In the genomic region with DNA sequence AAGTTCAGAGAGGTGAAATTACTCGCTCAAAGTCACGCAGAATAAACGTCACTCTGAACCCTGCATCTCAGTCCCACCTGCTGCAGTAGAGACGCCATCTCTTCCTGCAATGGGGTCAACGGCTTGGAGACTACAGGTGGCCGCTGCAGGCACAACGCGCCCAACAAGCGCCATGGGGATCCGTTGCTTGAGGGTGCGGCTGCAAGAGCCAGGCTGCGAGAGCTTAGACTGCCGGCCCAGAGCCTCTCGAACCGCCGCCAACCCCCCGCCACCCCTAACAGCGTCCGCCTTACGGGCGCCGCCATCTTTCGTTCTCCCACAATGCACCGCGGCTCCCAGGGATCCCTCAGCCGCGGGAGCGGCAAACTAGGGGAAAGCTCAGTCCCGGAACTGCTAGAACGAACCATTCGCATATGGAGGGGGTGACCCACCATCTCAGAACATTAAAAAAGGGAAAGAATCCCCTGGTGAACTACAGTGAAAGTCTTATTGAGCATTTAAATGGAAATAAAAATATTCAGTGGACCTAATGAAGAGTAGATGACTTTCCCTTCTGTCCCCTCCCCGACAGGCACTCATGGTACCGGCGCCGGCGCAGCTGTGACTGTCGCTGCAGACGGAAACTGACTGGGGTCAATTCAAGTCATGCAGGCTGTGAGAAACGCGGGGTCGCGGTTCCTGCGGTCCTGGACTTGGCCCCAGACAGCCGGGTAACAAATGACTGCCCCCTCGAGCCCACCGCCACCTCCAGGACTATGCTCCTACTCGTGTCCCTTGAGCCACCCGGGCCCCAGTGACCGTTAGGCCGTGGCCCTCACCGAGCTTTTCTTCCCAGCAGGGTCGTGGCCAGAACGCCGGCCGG, we compare ENCODE assay signal across 7 cellular contexts. TPM values are rescaled to one million over a fixed set of nuclear protein-coding genes. Genes with fewer than 3 reads are reported as not detected.
A peak's percentile ranks its signal among the peaks of the same experiment; 100 is the strongest.
DNase-seq lines count a peak whose midpoint lies in the region; ATAC-seq and TF ChIP-seq lines count a peak whose summit lies in the region.

A gene (minus strand): TSS at position 316 of the 862 bp plus-strand sequence. CDS start 11 bp downstream, at position 305.
A gene (plus strand): TSS at position 636 of the 862 bp plus-strand sequence. CDS start 10 bp downstream, at position 646.

- no peaks in the 10 kb centered on the region for H3K9me3 ChIP-seq in hepatocyte (ENCODE audit: low read depth)

- peaks cover 28% of the 10 kb centered on the region for H3K79me2 ChIP-seq in hepatocyte

- H3K4me3 ChIP-seq in astrocyte of the cerebellum (ENCODE audit: low read depth, low read length) (peak within 1 kb of the TSS; percentile 63), hepatocyte (peak within 1 kb of the TSS; percentile 55)

- peak; percentile 92 for ATAC-seq in GM18511 (IDR thresholded peaks at IDR 0.05; ENCODE audit: unreplicated experiment)
- ATAC-seq in HG02981 (IDR thresholded peaks at IDR 0.05; ENCODE audit: unreplicated experiment): peak; percentile 82

- H3K4me2 ChIP-seq in hepatocyte: peak within 1 kb of the TSS; percentile 92

- peak within 1 kb of the TSS; percentile 30 for H2AFZ ChIP-seq in hepatocyte

- no peaks in the 10 kb centered on the region for H3K36me3 ChIP-seq in hepatocyte (replicated peaks; ENCODE audit: insufficient read depth, low read depth)

- DNase-seq in NCI-H2029 (lab: John Stamatoyannopoulos, UW) (peak; percentile 59), T-helper 9 cell (peak; percentile 91), astrocyte of the cerebellum (ENCODE audit: low read depth) (peak; percentile 67), hepatocyte (ENCODE audit: low spot score) (peak; percentile 94), retina (peak; percentile 99)

- peak within 1 kb of the TSS; percentile 81 for H3K27ac ChIP-seq in hepatocyte

- in situ Hi-C loops in astrocyte of the cerebellum (cut with HindIII; ENCODE audit: low sequenced_read_pairs): no loop called here

- WGBS in hepatocyte (ENCODE audit: low lambda C conversion rate, missing lambda C conversion rate): 2% methylated on average over 55 of the region's 55 CpGs

- H3K9me2 ChIP-seq in hepatocyte (replicated peaks; ENCODE audit: insufficient read depth): no peaks in the 10 kb centered on the region

- H3K27me3 ChIP-seq in hepatocyte: no peaks in the 10 kb centered on the region

- no peaks in the 10 kb centered on the region for H4K20me1 ChIP-seq in hepatocyte (ENCODE audit: insufficient read depth, poor library complexity, severe bottlenecking)

- H3K4me1 ChIP-seq in hepatocyte (ENCODE audit: insufficient read depth): peaks cover 14% of the 10 kb centered on the region

- TF ChIP-seq CTCF in astrocyte of the cerebellum (IDR thresholded peaks at IDR 0.05; ENCODE audit: low read depth, low read length, missing control alignments) (no peak), hepatocyte (IDR thresholded peaks at IDR 0.05; ENCODE audit: poor library complexity) (no peak)

RNA-seq across cellular contexts. Expression of the first gene that starts in this region (rescaled TPM):
- total RNA-seq in hepatocyte: 29.0 and 33.3 TPM in 2 replicates
- 39.4 and 40.9 TPM in 2 replicates for polyA plus RNA-seq in hepatocyte

RNA-seq across cellular contexts. Expression of the second gene that starts in this region (rescaled TPM):
- total RNA-seq in hepatocyte: 26.4 and 28.5 TPM in 2 replicates
- 67.8 and 75.0 TPM in 2 replicates for polyA plus RNA-seq in hepatocyte

Comparison
In these comparisons a context has a peak if more than half of its experiments do, and no peak if none do; other contexts are left out.
1. Peak in every context shown above with its lines: DNase-seq, ATAC-seq, H3K4me3 ChIP-seq and H3K27ac ChIP-seq.